In the genomic region with DNA sequence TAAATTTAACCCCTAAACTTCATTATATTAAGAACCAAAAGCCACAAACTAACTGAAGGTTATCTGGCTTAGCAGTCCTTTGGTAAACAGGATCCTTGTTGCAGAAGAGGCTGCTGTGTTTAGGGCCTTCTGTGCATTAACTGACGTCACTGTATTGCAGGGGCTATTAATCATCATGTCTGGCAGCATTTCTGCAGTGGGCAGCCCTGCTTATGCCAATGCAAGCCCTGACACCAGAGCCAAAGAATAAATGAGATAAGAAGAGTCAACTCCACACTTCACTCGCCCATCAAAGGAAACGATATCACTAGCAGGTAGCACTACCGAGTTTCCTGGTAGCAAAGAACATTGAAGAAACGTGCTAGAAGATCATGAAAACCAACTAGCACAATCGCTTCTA, we compare ENCODE assay signal across 20 cellular contexts.
A peak's percentile ranks its signal among the peaks of the same experiment; 100 is the strongest.
DNase-seq lines count a peak whose midpoint lies in the region; ATAC-seq, FAIRE-seq and TF ChIP-seq lines count a peak whose summit lies in the region.
"Had no signal": no experiment of that assay in that cellular context is flagged by ENCODE, and none has a peak within 500 bp of the region (broad histone marks: within the 10 kb centered on the region; RNA-seq: fewer than 3 reads in every experiment).

No MANE protein-coding gene starts in this region.

- intact Hi-C loops in body of pancreas (cut with DNase I) (no loop called here), pancreas (cut with DNase I) (no loop called here), aorta (cut with DNase I) (no loop called here)

- no peaks in the 10 kb centered on the region for H3K9me3 ChIP-seq in HEK293 (ENCODE audit: control insufficient read depth, insufficient read depth, low read depth, low read length)
- H3K9me3 ChIP-seq in body of pancreas, result no peaks in the 10 kb centered on the region
- H3K9me3 ChIP-seq in pancreas, result no peaks in the 10 kb centered on the region
- H3K9me3 ChIP-seq in aorta (ENCODE audit: control insufficient read depth, low read length), result no peaks in the 10 kb centered on the region

- DNase-seq in NCI-H510A treated with DMSO at 0.1 percent for 48 hours (lab: John Stamatoyannopoulos, UW), result peak; percentile 80
- DNase-seq in NCI-H510A (lab: John Stamatoyannopoulos, UW), result no peak
- peak in 2 of 4 donors; percentile 22 to 51 for DNase-seq in body of pancreas
- DNase-seq in pancreas, result peak in 1 of 6 donors; percentile 36
- no peak for DNase-seq in aorta
- no peak for DNase-seq in cerebellar cortex (ENCODE audit: low spot score)
- DNase-seq: EL, H7, KG1, MV-4-11, NCI-H1105 treated with DMSO at 0.1 percent for 48 hours, NCI-H2081, NCI-H2171, NCI-H748 treated with DMSO at 0.1 percent for 48 hours, SW 1271, T-helper 17 cell had no signal

- POLR2A ChIA-PET in HEK293 (lab: Yijun Ruan, JAX), result no interaction called here

- FAIRE-seq in pancreas (lab: Jason Lieb, UNC), result no peak

- TF ChIP-seq CTCF in HEK293 (tag by site-specific recombination; IDR thresholded peaks at IDR 0.05) (no peak), body of pancreas (IDR thresholded peaks at IDR 0.05) (no peak), pancreas (IDR thresholded peaks at IDR 0.05) (no peak)

- H3K36me3 ChIP-seq in HEK293 (ENCODE audit: control insufficient read depth in 2 of 2, insufficient read depth in 1 of 2, low read length in 2 of 2), result no peaks in the 10 kb centered on the region
- H3K36me3 ChIP-seq in body of pancreas (replicated peaks in 1 of 2; ENCODE audit: insufficient read depth in 1 of 2, low read depth in 2 of 2), result no peaks in the 10 kb centered on the region
- no peaks in the 10 kb centered on the region for H3K36me3 ChIP-seq in pancreas
- H3K36me3 ChIP-seq in aorta (ENCODE audit: control insufficient read depth in 1 of 2, insufficient read depth in 2 of 2, low read length in 1 of 2), result peaks cover 0 to 4% of the 10 kb centered on the region in 2 donors

- H3K4me3 ChIP-seq in HEK293 (ENCODE audit: low read depth, low read length) (no peak overlapping the region), body of pancreas (no peak overlapping the region), pancreas (no peak overlapping the region), aorta (ENCODE audit: low read length in 2 of 2) (no peak overlapping the region)

- WGBS in body of pancreas, 2 donors, result 18 to 33% methylated on average over 6 of the region's 6 CpGs
- 33 to 38% methylated on average over 6 of the region's 6 CpGs for WGBS in pancreas, 2 donors
- 66 to 70% methylated on average over 6 of the region's 6 CpGs for WGBS in aorta, 2 donors

- TF ChIP-seq POLR2A in body of pancreas (IDR thresholded peaks at IDR 0.05), result no peak

- CTCF ChIA-PET in HEK293 (lab: Yijun Ruan, JAX), result interaction anchor here (0.6 to 1.1 kb wide), 2 partner anchors 58 to 112 kb away, joined by 3 to 4 read pairs; no protein-coding TSS in a partner anchor

- ATAC-seq in body of pancreas (peak; percentile 48), pancreas (peak; percentile 66 to 92 (median 83)), GM19035 (IDR thresholded peaks at IDR 0.05; ENCODE audit: unreplicated experiment) (no peak), aorta (ENCODE audit: low FRiP score) (no peak)
- ATAC-seq: Panc1, T-helper 17 cell had no signal

- H3K27me3 ChIP-seq in body of pancreas (no peaks in the 10 kb centered on the region), pancreas (no peaks in the 10 kb centered on the region), aorta (ENCODE audit: control insufficient read depth in 1 of 2, insufficient read depth in 2 of 2, low read length in 1 of 2) (no peaks in the 10 kb centered on the region)

- H3K4me1 ChIP-seq in HEK293 (ENCODE audit: control insufficient read depth, insufficient read depth, low read length) (no peaks in the 10 kb centered on the region), body of pancreas (peaks cover 6% of the 10 kb centered on the region), pancreas (no peaks in the 10 kb centered on the region), aorta (ENCODE audit: control insufficient read depth in 1 of 2, insufficient read depth in 2 of 2, low read length in 2 of 2) (no peaks in the 10 kb centered on the region)

- H3K27ac ChIP-seq in HEK293 (ENCODE audit: extremely low read depth, low read depth, low read length) (no peak overlapping the region), body of pancreas (no peak overlapping the region), pancreas (no peak overlapping the region), aorta (ENCODE audit: low read depth in 1 of 2, low read length in 2 of 2) (no peak overlapping the region)
- H3K27ac ChIP-seq: HL-60 had no signal

TF ChIP-seq in HEK293, 187 proteins besides CTCF, POLR2A, EP300 and RAD21:
- TF ChIP-seq, protein P1, sequence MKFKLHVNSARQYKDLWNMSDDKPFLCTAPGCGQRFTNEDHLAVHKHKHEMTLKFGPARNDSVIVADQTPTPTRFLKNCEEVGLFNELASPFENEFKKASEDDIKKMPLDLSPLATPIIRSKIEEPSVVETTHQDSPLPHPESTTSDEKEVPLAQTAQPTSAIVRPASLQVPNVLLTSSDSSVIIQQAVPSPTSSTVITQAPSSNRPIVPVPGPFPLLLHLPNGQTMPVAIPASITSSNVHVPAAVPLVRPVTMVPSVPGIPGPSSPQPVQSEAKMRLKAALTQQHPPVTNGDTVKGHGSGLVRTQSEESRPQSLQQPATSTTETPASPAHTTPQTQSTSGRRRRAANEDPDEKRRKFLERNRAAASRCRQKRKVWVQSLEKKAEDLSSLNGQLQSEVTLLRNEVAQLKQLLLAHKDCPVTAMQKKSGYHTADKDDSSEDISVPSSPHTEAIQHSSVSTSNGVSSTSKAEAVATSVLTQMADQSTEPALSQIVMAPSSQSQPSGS (tag by site-specific recombination; IDR thresholded peaks at IDR 0.05; ENCODE audit: low read depth), result peak; percentile 58
- TF ChIP-seq, protein P2, sequence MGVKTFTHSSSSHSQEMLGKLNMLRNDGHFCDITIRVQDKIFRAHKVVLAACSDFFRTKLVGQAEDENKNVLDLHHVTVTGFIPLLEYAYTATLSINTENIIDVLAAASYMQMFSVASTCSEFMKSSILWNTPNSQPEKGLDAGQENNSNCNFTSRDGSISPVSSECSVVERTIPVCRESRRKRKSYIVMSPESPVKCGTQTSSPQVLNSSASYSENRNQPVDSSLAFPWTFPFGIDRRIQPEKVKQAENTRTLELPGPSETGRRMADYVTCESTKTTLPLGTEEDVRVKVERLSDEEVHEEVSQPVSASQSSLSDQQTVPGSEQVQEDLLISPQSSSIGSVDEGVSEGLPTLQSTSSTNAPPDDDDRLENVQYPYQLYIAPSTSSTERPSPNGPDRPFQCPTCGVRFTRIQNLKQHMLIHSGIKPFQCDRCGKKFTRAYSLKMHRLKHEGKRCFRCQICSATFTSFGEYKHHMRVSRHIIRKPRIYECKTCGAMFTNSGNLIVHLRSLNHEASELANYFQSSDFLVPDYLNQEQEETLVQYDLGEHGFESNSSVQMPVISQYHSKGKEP (tag by site-specific recombination; IDR thresholded peaks at IDR 0.05), result 0 out of 2 replicates have a peak, but pooled peaks have one; percentile 59
- TF ChIP-seq TRIM28 (IDR thresholded peaks at IDR 0.05; ENCODE audit: borderline replicate concordance, low read length) (no peak), OSR2 (tag by site-specific recombination; IDR thresholded peaks at IDR 0.05) (0 out of 2 replicates have a peak, but pooled peaks have one; percentile 16)

Comparison
In these comparisons a context has a peak if more than half of its experiments do, and no peak if none do; other contexts are left out.
1. ATAC-seq: peak in body of pancreas (single experiment) and pancreas (4 of 4); none in GM19035 (single experiment) and aorta (single experiment).